Comparison of ENCODE assay signal across 8 cellular contexts in genomic region chr9:128505414-128505765, GRCh38. TPM values are rescaled to one million over a fixed set of nuclear protein-coding genes. Genes with fewer than 3 reads are reported as not detected.
DNase-seq lines count a peak whose midpoint lies in the region; ATAC-seq and TF ChIP-seq lines count a peak whose summit lies in the region.

No MANE protein-coding gene starts in this region.

- peak overlapping the region; percentile 96 to 100 for H3K4me3 ChIP-seq in CD4-positive, alpha-beta memory T cell (ENCODE audit: low read length in 2 of 2)
- peak overlapping the region; percentile 96 for H3K4me3 ChIP-seq in effector memory CD4-positive, alpha-beta T cell (ENCODE audit: insufficient read depth, low read depth, low read length, poor library complexity, severe bottlenecking)
- peak overlapping the region; percentile 99 for H3K4me3 ChIP-seq in neural cell (ENCODE audit: low read length)

- H3K27me3 Mint-ChIP-seq in CD4-positive, alpha-beta memory T cell, result no peaks in the 10 kb centered on the region

- ATAC-seq in GM18873 (IDR thresholded peaks at IDR 0.05; ENCODE audit: low FRiP score, unreplicated experiment), result no peak

- H3K36me3 Mint-ChIP-seq in CD4-positive, alpha-beta memory T cell, result peaks cover 12 to 34% of the 10 kb centered on the region in 2 donors

- H3K9ac ChIP-seq in neural cell (ENCODE audit: low read length), result peak overlapping the region; percentile 83

- peak overlapping the region; percentile 45 for H3K4me2 ChIP-seq in neural cell (ENCODE audit: low read length)

- intact Hi-C loops in CD4-positive, alpha-beta memory T cell (cut with micrococcal nuclease), result loop anchor here (10.0 kb wide), 1 partner anchor 141 kb away; no protein-coding TSS in a partner anchor

- H3K27ac Mint-ChIP-seq in CD4-positive, alpha-beta memory T cell, result peak overlapping the region; percentile 81 to 100 (median 98)

- TF ChIP-seq CTCF in neural cell (IDR thresholded peaks at IDR 0.05; ENCODE audit: poor library complexity, severe bottlenecking), result no peak

- peaks cover 8% of the 10 kb centered on the region for H3K79me2 ChIP-seq in neural cell (replicated peaks; ENCODE audit: insufficient read depth, low read length)

- H2AFZ ChIP-seq in neural cell (ENCODE audit: low read depth, low read length), result peak overlapping the region; percentile 81

- no peak for DNase-seq in CD4-positive, alpha-beta memory T cell
- DNase-seq in NCI-H2171 (lab: John Stamatoyannopoulos, UW) (peak; percentile 21), Kasumi-1 (lab: John Stamatoyannopoulos, UW) (no peak), HPDE6-E6E7 (ENCODE audit: extremely low spot score) (no peak), GF-D8 (lab: John Stamatoyannopoulos, UW) (no peak)
- no peak for DNase-seq in effector memory CD4-positive, alpha-beta T cell

- CTCF ChIA-PET in CD4-positive, alpha-beta memory T cell (lab: Charles Lee; ENCODE audit: partially characterized antibody), result interaction anchor here (1.1 to 1.4 kb wide), 3 partner anchors 8 to 143 kb away, joined by 3 to 4 read pairs (median 3); no protein-coding TSS in a partner anchor

- no peaks in the 10 kb centered on the region for H3F3A ChIP-seq in neural cell (ENCODE audit: insufficient read depth, low read length, poor library complexity, severe bottlenecking)

- POLR2A ChIA-PET in CD4-positive, alpha-beta memory T cell (lab: Charles Lee; ENCODE audit: partially characterized antibody), result interaction anchor here (0.5 to 3.3 kb wide), 15 partner anchors 12 to 1716 kb away, joined by 3 to 59 read pairs (median 4); partner anchors contain the start of genes ENDOG, GOLGA2, ODF2 and SET

- TF ChIP-seq EP300 in neural cell (conservative IDR thresholded peaks at IDR 0.05; ENCODE audit: poor library complexity, severe bottlenecking), result no peak

- peak overlapping the region; percentile 96 to 100 (median 99) for H3K4me3 Mint-ChIP-seq in CD4-positive, alpha-beta memory T cell

- no peaks in the 10 kb centered on the region for H4K20me1 ChIP-seq in neural cell (ENCODE audit: insufficient read depth)

- no peaks in the 10 kb centered on the region for H3K9me3 Mint-ChIP-seq in CD4-positive, alpha-beta memory T cell

- no peaks in the 10 kb centered on the region for H3K9me2 ChIP-seq in neural cell (ENCODE audit: insufficient read depth, low read length)

- no peaks in the 10 kb centered on the region for H3K27me3 ChIP-seq in CD4-positive, alpha-beta memory T cell (ENCODE audit: insufficient read depth, low read length)
- no peaks in the 10 kb centered on the region for H3K27me3 ChIP-seq in effector memory CD4-positive, alpha-beta T cell (replicated peaks; ENCODE audit: control insufficient read depth, insufficient read depth, low read length, poor library complexity, severe bottlenecking)
- H3K27me3 ChIP-seq in neural cell (ENCODE audit: insufficient read depth, low read depth, low read length), result no peaks in the 10 kb centered on the region

- peaks cover 17% of the 10 kb centered on the region for H3K36me3 ChIP-seq in CD4-positive, alpha-beta memory T cell (ENCODE audit: insufficient read depth, low read length)
- H3K36me3 ChIP-seq in effector memory CD4-positive, alpha-beta T cell (ENCODE audit: control insufficient read depth, insufficient read depth, low read length), result peaks cover 22% of the 10 kb centered on the region
- no peaks in the 10 kb centered on the region for H3K36me3 ChIP-seq in neural cell (ENCODE audit: insufficient read depth, low read length)

- TF ChIP-seq RAD21 in neural cell (conservative IDR thresholded peaks at IDR 0.05), result no peak

- no peaks in the 10 kb centered on the region for H3K9me3 ChIP-seq in CD4-positive, alpha-beta memory T cell (ENCODE audit: control insufficient read depth in 1 of 2, low read length in 2 of 2)
- H3K9me3 ChIP-seq in effector memory CD4-positive, alpha-beta T cell (ENCODE audit: control insufficient read depth, low read length), result no peaks in the 10 kb centered on the region
- H3K9me3 ChIP-seq in neural cell (ENCODE audit: low read length), result no peaks in the 10 kb centered on the region

- H3K4me1 Mint-ChIP-seq in CD4-positive, alpha-beta memory T cell, result peaks cover 13 to 45% (median 25%) of the 10 kb centered on the region in 4 donors

- H3K27ac ChIP-seq in CD4-positive, alpha-beta memory T cell (ENCODE audit: low read depth, low read length), result peak overlapping the region; percentile 91
- peak overlapping the region; percentile 85 for H3K27ac ChIP-seq in effector memory CD4-positive, alpha-beta T cell (ENCODE audit: insufficient read depth, low read length, poor library complexity, severe bottlenecking)
- peak overlapping the region; percentile 72 for H3K27ac ChIP-seq in neural cell (ENCODE audit: low read length)

- H3K4me1 ChIP-seq in CD4-positive, alpha-beta memory T cell (ENCODE audit: insufficient read depth, low read length), result peaks cover 21% of the 10 kb centered on the region
- H3K4me1 ChIP-seq in effector memory CD4-positive, alpha-beta T cell (ENCODE audit: control insufficient read depth, insufficient read depth, low read length, poor library complexity, severe bottlenecking), result no peaks in the 10 kb centered on the region

TF ChIP-seq in neural cell, 6 proteins besides CTCF, POLR2A, EP300 and RAD21:
- TF ChIP-seq POLR2AphosphoS5 (IDR thresholded peaks at IDR 0.05) (no peak), TAF1 (IDR thresholded peaks at IDR 0.05; ENCODE audit: low read depth) (no peak), SMC3 (conservative IDR thresholded peaks at IDR 0.05; ENCODE audit: poor library complexity) (no peak), EZH2 (IDR thresholded peaks at IDR 0.05; ENCODE audit: borderline replicate concordance, insufficient read depth, low read length, poor library complexity, severe bottlenecking) (no peak), REST (IDR thresholded peaks at IDR 0.05; ENCODE audit: borderline replicate concordance) (no peak), MXI1 (conservative IDR thresholded peaks at IDR 0.05; ENCODE audit: poor library complexity, severe bottlenecking) (no peak)

RNA-seq across cellular contexts. Expression of gene GLE1, which starts 0.9 kb away (rescaled TPM):
- total RNA-seq in CD4-positive, alpha-beta memory T cell, result 10 to 100 TPM; 31.1 to 32.2 TPM
- 10 to 100 TPM; 22.4 to 31.4 TPM for polyA plus RNA-seq in CD4-positive, alpha-beta memory T cell
- polyA plus RNA-seq in neural cell, result 29.6 and 33.2 TPM in 2 replicates
- 39.9 and 41.6 TPM in 2 replicates for polyA minus RNA-seq in neural cell

RNA-seq across cellular contexts. Expression of gene SPTAN1, which starts 47.0 kb away (rescaled TPM):
- 100 to 1,000 TPM; 593 to 595 TPM for total RNA-seq in CD4-positive, alpha-beta memory T cell
- 100 to 1,000 TPM in 1 of 2 donors, 10 to 100 TPM in 1; 14.0 to 194 TPM for polyA plus RNA-seq in CD4-positive, alpha-beta memory T cell
- 287 and 353 TPM in 2 replicates for polyA plus RNA-seq in neural cell
- 653 and 675 TPM in 2 replicates for polyA minus RNA-seq in neural cell

RNA-seq across cellular contexts. Expression of gene ODF2, which starts 49.6 kb away (rescaled TPM):
- total RNA-seq in CD4-positive, alpha-beta memory T cell, result 10 to 100 TPM; 32.3 to 33.6 TPM
- 10 to 100 TPM in 1 of 2 donors, 1 to 10 TPM in 1; 10.0 to 24.6 TPM for polyA plus RNA-seq in CD4-positive, alpha-beta memory T cell
- polyA plus RNA-seq in neural cell, result 39.3 and 40.4 TPM in 2 replicates
- polyA minus RNA-seq in neural cell, result 26.3 and 31.1 TPM in 2 replicates
